ENCODE assay signal across 6 cellular contexts in the genomic region with DNA sequence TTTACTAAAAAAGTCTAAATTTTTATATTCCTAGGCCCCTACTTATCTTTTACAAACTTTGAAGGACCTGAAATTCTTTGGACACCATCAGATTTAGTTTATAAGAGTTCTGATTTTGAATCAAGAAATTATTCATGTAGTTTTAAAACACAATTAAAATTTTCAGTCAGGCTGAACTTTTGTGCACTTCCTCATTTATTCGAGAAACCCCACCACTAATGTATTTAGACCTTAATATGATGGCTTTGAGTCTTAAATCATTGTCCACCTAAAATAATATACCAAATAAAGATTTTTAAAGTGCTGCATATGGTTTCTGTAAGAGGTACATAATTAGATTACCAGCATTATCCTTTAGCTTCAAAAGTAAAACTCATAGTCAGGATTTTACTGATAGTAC.
"Had no signal": no experiment of that assay in that cellular context is flagged by ENCODE, and none has a peak within 500 bp of the region (broad histone marks: within the 10 kb centered on the region; RNA-seq: fewer than 3 reads in every experiment).

No MANE protein-coding gene starts in this region.

- DNase-seq: H9, HCEC 1CT, IMR-90 had no signal

- H3K4me3 Mint-ChIP-seq: GM23338, H9 had no signal

- H3K27ac Mint-ChIP-seq: GM23338 had no signal

- H3K9me3 Mint-ChIP-seq: H9 had no signal

- ATAC-seq: GM23338, K562 had no signal

- FAIRE-seq: H1 had no signal

- H3K4me1 Mint-ChIP-seq: GM23338, H9 had no signal
